ENCODE assay signal across 22 cellular contexts in genomic region chr7:130216025-130216424, GRCh38. TPM values are rescaled to one million over a fixed set of nuclear protein-coding genes. Genes with fewer than 3 reads are reported as not detected.
DNase-seq lines count a peak whose midpoint lies in the region; ATAC-seq, FAIRE-seq and TF ChIP-seq lines count a peak whose summit lies in the region.
"Had no signal": no experiment of that assay in that cellular context is flagged by ENCODE, and none has a peak within 500 bp of the region (broad histone marks: within the 10 kb centered on the region; RNA-seq: fewer than 3 reads in every experiment).

No MANE protein-coding gene starts in this region.

- peak; percentile 3 for DNase-seq in activated CD8-positive, alpha-beta T cell treated with anti-CD3 and anti-CD28 coated beads, Interleukin-2, amount 10 ng/mL, durations not matched to agents 7 days and 5 days
- DNase-seq in activated CD8-positive, alpha-beta T cell treated with anti-CD3 and anti-CD28 coated beads for 36 hours, result no peak
- DNase-seq in bronchial epithelial cell (ENCODE audit: low read depth) (no peak), MV-4-11 (lab: John Stamatoyannopoulos, UW) (no peak), GM19238 (ENCODE audit: insufficient read length, low spot score) (no peak), COR-L47 (lab: John Stamatoyannopoulos, UW) (no peak)
- DNase-seq: 8988T; C1 segment of cervical spinal cord; CD4-positive, CD25-positive, alpha-beta regulatory T cell; CD8-positive, alpha-beta memory T cell; DMS 273 treated with DMSO at 0.1 percent for 48 hours; DMS53; DND-41; EL had no signal

- H2AFZ ChIP-seq in Loucy (ENCODE audit: low read length), result peak overlapping the region; percentile 56; the same call in 1 of the 2 replicates

- no peaks in the 10 kb centered on the region for H3K9me3 Mint-ChIP-seq in activated CD8-positive, alpha-beta T cell treated with anti-CD3 and anti-CD28 coated beads, Interleukin-2, amount 10 ng/mL, durations not matched to agents 7 days and 5 days (ENCODE audit: insufficient read depth)
- H3K9me3 Mint-ChIP-seq in activated CD8-positive, alpha-beta T cell treated with anti-CD3 and anti-CD28 coated beads for 36 hours, result no peaks in the 10 kb centered on the region
- H3K9me3 Mint-ChIP-seq: CD8-positive, alpha-beta memory T cell had no signal

- no peaks in the 10 kb centered on the region for H4K20me1 ChIP-seq in Loucy (ENCODE audit: insufficient read depth, low read length, poor library complexity, severe bottlenecking)

- no peaks in the 10 kb centered on the region for H3K79me2 ChIP-seq in Loucy (ENCODE audit: insufficient read depth, low read length)

- no peak for TF ChIP-seq CTCF in activated CD8-positive, alpha-beta T cell treated with anti-CD3 and anti-CD28 coated beads for 36 hours (IDR thresholded peaks at IDR 0.05)
- TF ChIP-seq CTCF in Loucy (conservative IDR thresholded peaks at IDR 0.05; ENCODE audit: low read length) (no peak), bronchial epithelial cell (IDR thresholded peaks at IDR 0.05; ENCODE audit: insufficient read depth, low read length, severe bottlenecking) (no peak)

- no peak overlapping the region for H3K9ac ChIP-seq in Loucy (ENCODE audit: low read depth, low read length, poor library complexity, severe bottlenecking)

- H3K4me3 ChIP-seq in Loucy (ENCODE audit: low read length, poor library complexity, severe bottlenecking) (no peak overlapping the region), bronchial epithelial cell (ENCODE audit: low read depth, low read length) (no peak overlapping the region)
- H3K4me3 ChIP-seq: GM12878, HAP-1 had no signal

- POLR2A ChIA-PET in activated CD8-positive, alpha-beta T cell treated with anti-CD3 and anti-CD28 coated beads, Interleukin-2, amount 10 ng/mL, durations not matched to agents 7 days and 5 days (lab: Charles Lee), result no interaction called here
- POLR2A ChIA-PET in activated CD8-positive, alpha-beta T cell treated with anti-CD3 and anti-CD28 coated beads for 36 hours (lab: Charles Lee), result no interaction called here

- H3K4me3 Mint-ChIP-seq in activated CD8-positive, alpha-beta T cell treated with anti-CD3 and anti-CD28 coated beads, Interleukin-2, amount 10 ng/mL, durations not matched to agents 7 days and 5 days, result no peak overlapping the region
- no peak overlapping the region for H3K4me3 Mint-ChIP-seq in activated CD8-positive, alpha-beta T cell treated with anti-CD3 and anti-CD28 coated beads for 36 hours
- H3K4me3 Mint-ChIP-seq: B cell; CD4-positive, CD25-positive, alpha-beta regulatory T cell; CD8-positive, alpha-beta memory T cell had no signal

- peaks cover 4% of the 10 kb centered on the region for H3K27me3 Mint-ChIP-seq in activated CD8-positive, alpha-beta T cell treated with anti-CD3 and anti-CD28 coated beads, Interleukin-2, amount 10 ng/mL, durations not matched to agents 7 days and 5 days (ENCODE audit: low read depth)
- peaks cover 9% of the 10 kb centered on the region for H3K27me3 Mint-ChIP-seq in activated CD8-positive, alpha-beta T cell treated with anti-CD3 and anti-CD28 coated beads for 36 hours

- no peak overlapping the region for H3K4me2 ChIP-seq in Loucy (ENCODE audit: low read depth, low read length, poor library complexity, severe bottlenecking)

- no peak for ATAC-seq in activated CD8-positive, alpha-beta T cell treated with anti-CD3 and anti-CD28 coated beads, Interleukin-2, amount 10 ng/mL, durations not matched to agents 7 days and 5 days
- ATAC-seq in activated CD8-positive, alpha-beta T cell treated with anti-CD3 and anti-CD28 coated beads for 36 hours, result no peak
- ATAC-seq: GM12878 had no signal

- intact Hi-C loops in activated CD8-positive, alpha-beta T cell treated with anti-CD3 and anti-CD28 coated beads for 36 hours (cut with micrococcal nuclease), result no loop called here

- H3K9me3 ChIP-seq in Loucy (ENCODE audit: insufficient read depth, low read depth, low read length), result no peaks in the 10 kb centered on the region
- H3K9me3 ChIP-seq: HAP-1 had no signal

- H3K36me3 ChIP-seq in Loucy (ENCODE audit: insufficient read depth, low read length) (no peaks in the 10 kb centered on the region), bronchial epithelial cell (ENCODE audit: control insufficient read depth, insufficient read depth, low read length) (no peaks in the 10 kb centered on the region)
- H3K36me3 ChIP-seq: HAP-1 had no signal

- peak; percentile 55 for FAIRE-seq in bronchial epithelial cell (lab: Jason Lieb, UNC)
- FAIRE-seq: GM12878, GM19239 had no signal

- CTCF ChIA-PET in activated CD8-positive, alpha-beta T cell treated with anti-CD3 and anti-CD28 coated beads, Interleukin-2, amount 10 ng/mL, durations not matched to agents 7 days and 5 days (lab: Charles Lee), result no interaction called here
- CTCF ChIA-PET in activated CD8-positive, alpha-beta T cell treated with anti-CD3 and anti-CD28 coated beads for 36 hours (lab: Charles Lee), result no interaction called here

- no peaks in the 10 kb centered on the region for H3K36me3 Mint-ChIP-seq in activated CD8-positive, alpha-beta T cell treated with anti-CD3 and anti-CD28 coated beads, Interleukin-2, amount 10 ng/mL, durations not matched to agents 7 days and 5 days (ENCODE audit: low read depth)
- H3K36me3 Mint-ChIP-seq in activated CD8-positive, alpha-beta T cell treated with anti-CD3 and anti-CD28 coated beads for 36 hours (ENCODE audit: low read depth), result no peaks in the 10 kb centered on the region
- H3K36me3 Mint-ChIP-seq: CD4-positive, CD25-positive, alpha-beta regulatory T cell; CD8-positive, alpha-beta memory T cell had no signal

- no peaks in the 10 kb centered on the region for H3K9me2 ChIP-seq in Loucy (replicated peaks; ENCODE audit: low read depth, low read length)

- no peaks in the 10 kb centered on the region for H3K4me1 ChIP-seq in Loucy (ENCODE audit: insufficient read depth, low read length, poor library complexity, severe bottlenecking)
- H3K4me1 ChIP-seq: HAP-1 had no signal

- no peaks in the 10 kb centered on the region for H3K27me3 ChIP-seq in Loucy (ENCODE audit: insufficient read depth, low read length, poor library complexity, severe bottlenecking)
- no peaks in the 10 kb centered on the region for H3K27me3 ChIP-seq in bronchial epithelial cell (ENCODE audit: control insufficient read depth, insufficient read depth, low read length)

- H3F3A ChIP-seq in Loucy (ENCODE audit: low read depth), result no peaks in the 10 kb centered on the region

- H3K27ac Mint-ChIP-seq in activated CD8-positive, alpha-beta T cell treated with anti-CD3 and anti-CD28 coated beads, Interleukin-2, amount 10 ng/mL, durations not matched to agents 7 days and 5 days, result no peak overlapping the region
- no peak overlapping the region for H3K27ac Mint-ChIP-seq in activated CD8-positive, alpha-beta T cell treated with anti-CD3 and anti-CD28 coated beads for 36 hours
- H3K27ac Mint-ChIP-seq: B cell; CD4-positive, CD25-positive, alpha-beta regulatory T cell had no signal

- H3K4me1 Mint-ChIP-seq in activated CD8-positive, alpha-beta T cell treated with anti-CD3 and anti-CD28 coated beads, Interleukin-2, amount 10 ng/mL, durations not matched to agents 7 days and 5 days (ENCODE audit: low read depth), result no peaks in the 10 kb centered on the region
- no peaks in the 10 kb centered on the region for H3K4me1 Mint-ChIP-seq in activated CD8-positive, alpha-beta T cell treated with anti-CD3 and anti-CD28 coated beads for 36 hours (ENCODE audit: low read depth)
- H3K4me1 Mint-ChIP-seq: B cell; CD4-positive, CD25-positive, alpha-beta regulatory T cell; CD8-positive, alpha-beta memory T cell had no signal

RNA-seq across cellular contexts. Expression of gene SSMEM1, which starts 8.4 kb away (rescaled TPM):
- not detected for total RNA-seq in activated CD8-positive, alpha-beta T cell treated with anti-CD3 and anti-CD28 coated beads, Interleukin-2, amount 10 ng/mL, durations not matched to agents 7 days and 5 days
- total RNA-seq in activated CD8-positive, alpha-beta T cell treated with anti-CD3 and anti-CD28 coated beads for 36 hours, result not detected
- total RNA-seq in bronchial epithelial cell, result not detected in 2 replicates
- total RNA-seq: B cell; CD4-positive, CD25-positive, alpha-beta regulatory T cell; CD8-positive, alpha-beta memory T cell; G401; GM12878; H4; HT-29 had no signal

RNA-seq across cellular contexts. Expression of gene TMEM209, which starts 10.8 kb away (rescaled TPM):
- 10 to 100 TPM; 40.2 to 43.4 TPM for total RNA-seq in activated CD8-positive, alpha-beta T cell treated with anti-CD3 and anti-CD28 coated beads, Interleukin-2, amount 10 ng/mL, durations not matched to agents 7 days and 5 days
- 10 to 100 TPM; 36.1 to 45.6 TPM for total RNA-seq in activated CD8-positive, alpha-beta T cell treated with anti-CD3 and anti-CD28 coated beads for 36 hours
- 7.4 and 9.5 TPM in 2 replicates for total RNA-seq in bronchial epithelial cell

RNA-seq across cellular contexts. Expression of gene CPA2, which starts 50.6 kb away (rescaled TPM):
- total RNA-seq in activated CD8-positive, alpha-beta T cell treated with anti-CD3 and anti-CD28 coated beads, Interleukin-2, amount 10 ng/mL, durations not matched to agents 7 days and 5 days, result not detected
- total RNA-seq in activated CD8-positive, alpha-beta T cell treated with anti-CD3 and anti-CD28 coated beads for 36 hours, result not detected
- total RNA-seq in bronchial epithelial cell, result not detected in 2 replicates
- total RNA-seq: B cell; CD4-positive, CD25-positive, alpha-beta regulatory T cell; CD8-positive, alpha-beta memory T cell; G401; H4; HT-29 had no signal
